ENCODE assay signal across 19 cellular contexts in the genomic region with DNA sequence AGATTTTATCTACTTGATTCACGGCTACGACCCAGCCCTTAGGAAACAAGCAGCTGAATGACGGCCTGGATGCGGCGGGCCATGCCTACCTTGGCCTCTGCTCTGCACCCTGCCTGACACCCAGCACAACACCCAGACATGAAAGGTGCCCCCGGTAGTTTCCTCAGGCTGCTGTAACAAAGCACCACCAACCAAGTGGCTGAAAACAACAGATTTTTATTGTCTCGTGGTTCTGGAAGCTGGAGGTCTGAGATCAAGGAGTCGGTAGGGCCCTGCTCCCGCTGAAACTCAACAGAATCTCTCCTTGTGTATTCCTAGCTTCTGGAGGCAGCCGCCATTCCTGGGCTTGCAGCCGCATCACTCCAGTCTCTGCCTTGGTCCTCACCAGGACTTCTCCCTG.
"Had no signal": no experiment of that assay in that cellular context is flagged by ENCODE, and none has a peak within 500 bp of the region (broad histone marks: within the 10 kb centered on the region; RNA-seq: fewer than 3 reads in every experiment).

No MANE protein-coding gene starts in this region.

- H3K36me3 ChIP-seq: colonic mucosa, thoracic aorta had no signal

- H3K36me3 Mint-ChIP-seq: activated naive CD4-positive, alpha-beta T cell treated with anti-CD3 and anti-CD28 coated beads, Interleukin-2, amount 50 U/mL, for 72 hours; memory B cell; type B pancreatic cell had no signal

- H3K27me3 Mint-ChIP-seq: activated B cell treated with CpG ODN at 0.5 μM for 24 hours; activated CD4-positive, alpha-beta T cell treated with anti-CD3 and anti-CD28 coated beads for 36 hours; activated T-cell treated with anti-CD3 and anti-CD28 coated beads, Interleukin-2, amount 50 U/mL, for 24 hours; activated T-helper 17 cell treated with anti-CD3 and anti-CD28 coated beads, Interleukin-2, amount 50 U/mL, for 72 hours; central memory CD8-positive, alpha-beta T cell; memory B cell; type B pancreatic cell had no signal

- H3K27ac Mint-ChIP-seq: activated B cell treated with CpG ODN at 0.5 μM for 24 hours; activated CD4-positive, alpha-beta T cell treated with anti-CD3 and anti-CD28 coated beads for 36 hours; activated naive CD4-positive, alpha-beta T cell treated with anti-CD3 and anti-CD28 coated beads, Interleukin-2, amount 50 U/mL, for 72 hours; activated T-cell treated with anti-CD3 and anti-CD28 coated beads, Interleukin-2, amount 50 U/mL, for 24 hours; activated T-helper 17 cell treated with anti-CD3 and anti-CD28 coated beads, Interleukin-2, amount 50 U/mL, for 72 hours; brain; endodermal cell; memory B cell; type B pancreatic cell had no signal

- H3K9me3 ChIP-seq: colonic mucosa, thoracic aorta had no signal

- ATAC-seq: activated CD4-positive, alpha-beta T cell treated with anti-CD3 and anti-CD28 coated beads for 36 hours; activated naive CD4-positive, alpha-beta T cell treated with anti-CD3 and anti-CD28 coated beads, Interleukin-2, amount 50 U/mL, for 72 hours; activated T-helper 17 cell treated with anti-CD3 and anti-CD28 coated beads, Interleukin-2, amount 50 U/mL, for 72 hours had no signal

- H3K4me3 Mint-ChIP-seq: activated B cell treated with CpG ODN at 0.5 μM for 24 hours; activated CD4-positive, alpha-beta T cell treated with anti-CD3 and anti-CD28 coated beads for 36 hours; activated T-cell treated with anti-CD3 and anti-CD28 coated beads, Interleukin-2, amount 50 U/mL, for 24 hours; activated T-helper 17 cell treated with anti-CD3 and anti-CD28 coated beads, Interleukin-2, amount 50 U/mL, for 72 hours; brain; central memory CD8-positive, alpha-beta T cell; endodermal cell; memory B cell; type B pancreatic cell had no signal

- H3K4me1 Mint-ChIP-seq: activated B cell treated with CpG ODN at 0.5 μM for 24 hours; activated T-helper 17 cell treated with anti-CD3 and anti-CD28 coated beads, Interleukin-2, amount 50 U/mL, for 72 hours; brain had no signal

- H3K4me3 ChIP-seq: colonic mucosa, thoracic aorta had no signal

- H3K4me1 ChIP-seq: colonic mucosa had no signal

- H3K27me3 ChIP-seq: colonic mucosa had no signal

- H3K9me3 Mint-ChIP-seq: activated B cell treated with CpG ODN at 0.5 μM for 24 hours; activated naive CD4-positive, alpha-beta T cell treated with anti-CD3 and anti-CD28 coated beads, Interleukin-2, amount 50 U/mL, for 72 hours; activated T-cell treated with anti-CD3 and anti-CD28 coated beads, Interleukin-2, amount 50 U/mL, for 24 hours; activated T-helper 17 cell treated with anti-CD3 and anti-CD28 coated beads, Interleukin-2, amount 50 U/mL, for 72 hours; central memory CD8-positive, alpha-beta T cell; endodermal cell; memory B cell; type B pancreatic cell had no signal

- DNase-seq: activated B cell treated with CpG ODN at 0.5 μM for 24 hours; activated CD4-positive, alpha-beta T cell treated with anti-CD3 and anti-CD28 coated beads for 36 hours; activated CD4-positive, alpha-beta T cell treated with anti-CD3 and anti-CD28 coated beads, Interleukin-2, amount 50 U/mL, for 4 hours; activated CD8-positive, alpha-beta memory T cell treated with anti-CD3 and anti-CD28 coated beads for 24 hours; activated CD8-positive, alpha-beta memory T cell treated with anti-CD3 and anti-CD28 coated beads, Interleukin-2, amount 50 U/mL, for 4 hours; activated T-cell treated with anti-CD3 and anti-CD28 coated beads, Interleukin-2, amount 50 U/mL, for 24 hours; endodermal cell; stimulated activated CD4-positive, alpha-beta T cell treated with anti-CD3 and anti-CD28 coated beads, Interleukin-4, amount 100 ng/mL, for 24 hours; stimulated activated naive CD4-positive, alpha-beta T cell treated with Interleukin-2 at 50 U/mL for 16 hours; T1000 had no signal

- H3K27ac ChIP-seq: colonic mucosa, epithelial cell of prostate, thoracic aorta had no signal
